In genomic region chr16:1531638-1531910, GRCh38 we compare ENCODE assay signal across 1 cellular context.
TF ChIP-seq lines count a peak whose summit lies in the region.

No MANE protein-coding gene starts in this region.

TF ChIP-seq in SK-N-SH treated with all-trans-retinoic acid at 6 μM for 48 hours, 23 proteins besides CTCF, POLR2A, EP300 and RAD21:
- 0 out of 2 replicates have a peak, but pooled peaks have one; percentile 26 for TF ChIP-seq ZFP3 (CRISPR knock-in tag; IDR thresholded peaks at IDR 0.05)
- TF ChIP-seq ARNTL (CRISPR knock-in tag; IDR thresholded peaks at IDR 0.05; ENCODE audit: borderline replicate concordance, low read depth), result no peak
